In the genomic region with DNA sequence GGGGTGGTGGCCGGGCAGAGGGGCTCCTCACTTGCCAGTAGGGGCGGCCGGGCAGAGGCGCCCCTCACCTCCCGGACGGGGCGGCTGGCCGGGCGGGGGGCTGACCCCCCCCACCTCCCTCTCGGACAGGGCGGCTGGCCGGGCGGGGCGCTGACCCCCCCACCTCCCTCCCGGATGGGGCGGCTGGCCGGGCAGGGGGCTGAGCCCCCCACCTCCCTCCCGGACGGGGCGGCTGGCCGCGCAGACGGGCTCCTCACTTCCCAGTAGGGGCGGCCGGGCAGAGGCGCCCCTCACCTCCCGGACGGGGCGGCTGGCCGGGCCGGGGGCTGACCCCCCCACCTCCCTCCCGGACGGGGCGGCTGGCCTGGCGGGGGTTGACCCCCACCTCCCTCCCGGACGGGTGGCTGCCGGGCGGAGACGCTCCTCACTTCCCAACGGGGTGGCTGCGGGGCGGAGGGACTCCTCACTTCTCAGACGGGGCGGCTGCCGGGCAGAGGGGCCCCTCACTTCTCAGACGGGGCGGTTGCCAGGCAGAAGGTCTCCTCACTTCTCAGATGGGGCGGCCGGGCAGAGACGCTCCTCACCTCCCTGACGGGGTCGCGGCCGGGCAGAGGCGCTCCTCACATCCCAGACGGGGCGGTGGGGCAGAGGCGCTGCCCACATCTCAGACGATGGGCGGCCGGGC, we compare ENCODE assay signal across 4 cellular contexts. TPM values are rescaled to one million over a fixed set of nuclear protein-coding genes. Genes with fewer than 3 reads are reported as not detected.
"Had no signal": no experiment of that assay in that cellular context is flagged by ENCODE, and none has a peak within 500 bp of the region (broad histone marks: within the 10 kb centered on the region; RNA-seq: fewer than 3 reads in every experiment).

No MANE protein-coding gene starts in this region.

RNA-seq across cellular contexts. Expression of gene NCKAP1L, which starts 9.4 kb away (rescaled TPM):
- total RNA-seq: LHCN-M2, MCF 10A, NCI-H460 had no signal

RNA-seq across cellular contexts. Expression of gene GTSF1, which starts 14.8 kb away (rescaled TPM):
- total RNA-seq: LHCN-M2, M059J, MCF 10A, NCI-H460 had no signal
